In the genomic region with DNA sequence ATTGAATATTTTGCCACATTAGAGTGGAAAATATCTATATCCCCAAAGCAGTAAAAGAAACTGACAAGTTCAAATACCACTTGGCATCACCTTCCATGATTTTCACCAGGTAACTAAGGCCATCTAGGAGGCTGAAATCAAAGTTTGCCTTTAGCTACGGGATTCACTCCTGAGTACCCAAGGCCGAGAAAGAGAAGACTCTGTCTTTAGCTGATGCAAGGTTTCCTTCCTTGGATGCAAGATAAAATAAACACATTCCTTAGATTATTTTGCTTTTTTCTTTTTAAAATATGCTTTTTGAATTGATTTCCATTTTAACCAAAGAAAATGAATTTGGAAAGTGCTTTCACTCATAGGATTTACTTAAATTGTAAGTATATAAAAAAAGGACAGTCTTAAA, we compare ENCODE assay signal across 23 cellular contexts.
"Had no signal": no experiment of that assay in that cellular context is flagged by ENCODE, and none has a peak within 500 bp of the region (broad histone marks: within the 10 kb centered on the region; RNA-seq: fewer than 3 reads in every experiment).

No MANE protein-coding gene starts in this region.

- FAIRE-seq: keratinocyte, pancreas, small intestine had no signal

- ATAC-seq: gastroesophageal sphincter; lower lobe of right lung; natural killer cell treated with Interleukin-12 subunit alpha and Interleukin-12 subunit beta and Interleukin-15 and Interleukin-18, amount 100 ng/mL, for 72 hours; pancreas; right cardiac atrium had no signal

- H3K9me3 Mint-ChIP-seq: memory B cell had no signal

- DNase-seq: dorsolateral prefrontal cortex; effector CD8-positive, alpha-beta T cell; foreskin fibroblast; immature natural killer cell; left ventricle myocardium inferior; lower lobe of right lung; midbrain; nucleus accumbens; pancreas; right cardiac atrium; small intestine; stimulated activated CD4-positive, alpha-beta T cell treated with anti-CD3 and anti-CD28 coated beads, Interleukin-12 subunit alpha, Interleukin-12 subunit beta, amount 100 ng/mL, for 4 hours; stimulated activated naive CD4-positive, alpha-beta T cell; stomach; substantia nigra had no signal

- H3K36me3 Mint-ChIP-seq: immature natural killer cell; memory B cell; natural killer cell treated with Interleukin-12 subunit alpha and Interleukin-12 subunit beta and Interleukin-15 and Interleukin-18, amount 100 ng/mL, for 72 hours; neural progenitor cell had no signal

- H3K36me3 ChIP-seq: gastroesophageal sphincter, left ventricle myocardium inferior, lower lobe of right lung, neural progenitor cell, pancreas, stomach, thoracic aorta had no signal

- H3K4me2 ChIP-seq: neural progenitor cell had no signal

- H3K4me3 Mint-ChIP-seq: immature natural killer cell; memory B cell; natural killer cell treated with Interleukin-12 subunit alpha and Interleukin-12 subunit beta and Interleukin-15 and Interleukin-18, amount 100 ng/mL, for 72 hours; neural progenitor cell had no signal

- H3K4me1 ChIP-seq: gastroesophageal sphincter, left ventricle myocardium inferior, lower lobe of right lung, pancreas, stomach had no signal

- H3K4me3 ChIP-seq: coronary artery, dorsolateral prefrontal cortex, gastroesophageal sphincter, left ventricle myocardium inferior, lower lobe of right lung, neural progenitor cell, pancreas, stomach, thoracic aorta had no signal

- H3K27me3 ChIP-seq: dorsolateral prefrontal cortex, gastroesophageal sphincter, neural progenitor cell, pancreas, stomach had no signal

- H2AFZ ChIP-seq: neural progenitor cell had no signal

- H3K27ac ChIP-seq: coronary artery, dorsolateral prefrontal cortex, gastroesophageal sphincter, left ventricle myocardium inferior, lower lobe of right lung, neural progenitor cell, pancreas, stomach, thoracic aorta had no signal

- H3K27me3 Mint-ChIP-seq: progenitor cell of endocrine pancreas had no signal

- H3K4me1 Mint-ChIP-seq: immature natural killer cell, memory B cell had no signal

- H3K27ac Mint-ChIP-seq: immature natural killer cell; memory B cell; natural killer cell treated with Interleukin-12 subunit alpha and Interleukin-12 subunit beta and Interleukin-15 and Interleukin-18, amount 100 ng/mL, for 72 hours; neural progenitor cell; progenitor cell of endocrine pancreas had no signal
